ENCODE assay signal across 1 cellular context in genomic region chr6:12013368-12013617, GRCh38.
TF ChIP-seq lines count a peak whose summit lies in the region.

No MANE protein-coding gene starts in this region.

TF ChIP-seq in HepG2, 621 proteins besides CTCF, POLR2A, EP300 and RAD21 (continued from another document):
- TF ChIP-seq, protein P1, sequence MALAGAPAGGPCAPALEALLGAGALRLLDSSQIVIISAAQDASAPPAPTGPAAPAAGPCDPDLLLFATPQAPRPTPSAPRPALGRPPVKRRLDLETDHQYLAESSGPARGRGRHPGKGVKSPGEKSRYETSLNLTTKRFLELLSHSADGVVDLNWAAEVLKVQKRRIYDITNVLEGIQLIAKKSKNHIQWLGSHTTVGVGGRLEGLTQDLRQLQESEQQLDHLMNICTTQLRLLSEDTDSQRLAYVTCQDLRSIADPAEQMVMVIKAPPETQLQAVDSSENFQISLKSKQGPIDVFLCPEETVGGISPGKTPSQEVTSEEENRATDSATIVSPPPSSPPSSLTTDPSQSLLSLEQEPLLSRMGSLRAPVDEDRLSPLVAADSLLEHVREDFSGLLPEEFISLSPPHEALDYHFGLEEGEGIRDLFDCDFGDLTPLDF (CRISPR knock-in tag; IDR thresholded peaks at IDR 0.05), result no peak
- no peak for TF ChIP-seq ZNF317 (CRISPR knock-in tag; IDR thresholded peaks at IDR 0.05)
- TF ChIP-seq CEBPG (CRISPR knock-in tag; IDR thresholded peaks at IDR 0.05), result no peak
- TF ChIP-seq KMT2A (CRISPR knock-in tag; IDR thresholded peaks at IDR 0.05), result no peak; the same call in 1 of the 2 replicates
- peak; percentile 10; the same call in 1 of the 2 replicates for TF ChIP-seq NFKBIZ (CRISPR knock-in tag; IDR thresholded peaks at IDR 0.05)
